In the genomic region with DNA sequence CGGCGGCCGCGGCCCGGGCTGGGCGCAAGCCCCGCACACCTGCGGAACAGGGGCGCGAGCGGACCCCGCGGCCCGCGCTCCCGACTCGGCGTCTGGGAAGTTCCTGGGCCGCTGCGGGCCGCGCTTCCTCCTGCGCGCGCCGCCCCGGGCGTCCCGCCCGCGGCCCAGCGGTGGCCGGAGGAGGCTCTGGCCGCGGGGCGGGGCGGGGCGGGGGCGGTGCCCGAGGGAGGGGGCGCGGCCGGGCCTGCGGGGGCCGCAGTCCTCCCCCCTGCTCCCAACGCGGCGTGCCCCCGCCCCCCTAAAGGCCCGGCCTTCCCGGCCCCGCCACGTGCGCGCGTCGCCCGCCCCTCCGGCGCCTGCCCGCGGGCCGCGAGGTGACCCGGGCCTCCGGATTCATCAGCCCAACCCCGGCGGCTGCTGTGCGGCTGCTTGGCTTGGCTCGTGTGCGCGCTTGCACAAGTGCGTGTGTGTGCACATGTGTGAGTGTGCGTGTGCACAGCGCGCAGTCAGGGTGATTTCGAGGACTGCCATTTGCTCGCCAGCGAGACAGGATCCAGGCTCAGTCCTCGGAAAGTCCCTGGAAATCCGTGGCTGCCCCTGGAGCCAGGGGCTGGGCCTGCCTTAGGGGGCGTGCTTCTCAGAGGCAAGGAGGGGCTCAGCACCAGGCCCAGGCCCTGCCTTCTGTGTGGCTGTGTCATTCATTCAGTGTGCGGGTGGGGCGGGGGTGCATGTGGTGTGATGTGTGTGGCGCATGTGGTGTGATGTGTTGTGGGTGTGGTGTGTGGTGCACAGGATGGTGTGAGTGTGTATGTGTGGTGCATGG, we compare ENCODE assay signal across 8 cellular contexts. TPM values are rescaled to one million over a fixed set of nuclear protein-coding genes. Genes with fewer than 3 reads are reported as not detected.
DNase-seq lines count a peak whose midpoint lies in the region; ATAC-seq and TF ChIP-seq lines count a peak whose summit lies in the region.

A gene (minus strand): TSS at position 188 of the 823 bp plus-strand sequence. CDS start 370 bp downstream, outside the sequence.

- no peak within 1 kb of the TSS for H3K27ac Mint-ChIP-seq in CD8-positive, alpha-beta memory T cell
- H3K27ac Mint-ChIP-seq in activated CD8-positive, alpha-beta memory T cell treated with anti-CD3 and anti-CD28 coated beads, Interleukin-2, amount 10 ng/mL, durations not matched to agents 7 days and 5 days = no peak within 1 kb of the TSS
- H3K27ac Mint-ChIP-seq in naive B cell = peak within 1 kb of the TSS in 3 of 6 donors; percentile 19 to 88 (median 52)
- H3K27ac Mint-ChIP-seq in type B pancreatic cell = peak within 1 kb of the TSS; percentile 98

- DNase-seq in CD8-positive, alpha-beta memory T cell = no peak
- DNase-seq in LoVo (ENCODE audit: low spot score) (peak; percentile 77), fibroblast of mammary gland (ENCODE audit: low read depth) (peak; percentile 70), naive B cell (no peak), type B pancreatic cell (ENCODE audit: extremely low spot score, unreplicated experiment) (no peak), NCI-H446 (lab: John Stamatoyannopoulos, UW) (no peak)
- no peak for DNase-seq in activated CD8-positive, alpha-beta memory T cell treated with anti-CD3 and anti-CD28 coated beads, Interleukin-2, amount 10 ng/mL, durations not matched to agents 7 days and 5 days

- H3K4me3 ChIP-seq in CD8-positive, alpha-beta memory T cell (ENCODE audit: low read length) = peak within 1 kb of the TSS; percentile 41
- peak within 1 kb of the TSS; percentile 79 for H3K4me3 ChIP-seq in fibroblast of mammary gland (ENCODE audit: control insufficient read depth, low read depth, low read length)

- peak within 1 kb of the TSS in 6 of 7 donors; percentile 39 to 74 (median 52) for H3K4me3 Mint-ChIP-seq in CD8-positive, alpha-beta memory T cell
- peak within 1 kb of the TSS; percentile 6 for H3K4me3 Mint-ChIP-seq in activated CD8-positive, alpha-beta memory T cell treated with anti-CD3 and anti-CD28 coated beads, Interleukin-2, amount 10 ng/mL, durations not matched to agents 7 days and 5 days
- H3K4me3 Mint-ChIP-seq in naive B cell (peak within 1 kb of the TSS; percentile 63 to 90 (median 74)), type B pancreatic cell (peak within 1 kb of the TSS; percentile 87)

- ATAC-seq in activated CD8-positive, alpha-beta memory T cell treated with anti-CD3 and anti-CD28 coated beads, Interleukin-2, amount 10 ng/mL, durations not matched to agents 7 days and 5 days = peak; percentile 63
- peak; percentile 27 to 38 for ATAC-seq in naive B cell (ENCODE audit: low read depth in 2 of 2)

- H3K36me3 Mint-ChIP-seq in CD8-positive, alpha-beta memory T cell = no peaks in the 10 kb centered on the region
- H3K36me3 Mint-ChIP-seq in activated CD8-positive, alpha-beta memory T cell treated with anti-CD3 and anti-CD28 coated beads, Interleukin-2, amount 10 ng/mL, durations not matched to agents 7 days and 5 days = no peaks in the 10 kb centered on the region
- H3K36me3 Mint-ChIP-seq in naive B cell = peaks cover 0 to 9% of the 10 kb centered on the region in 2 donors
- no peaks in the 10 kb centered on the region for H3K36me3 Mint-ChIP-seq in type B pancreatic cell

- peaks cover 8% of the 10 kb centered on the region for H3K4me1 ChIP-seq in CD8-positive, alpha-beta memory T cell (ENCODE audit: insufficient read depth, low read length)

- peaks cover 7% of the 10 kb centered on the region for H3K27me3 ChIP-seq in CD8-positive, alpha-beta memory T cell (ENCODE audit: insufficient read depth, low read length, poor library complexity, severe bottlenecking)

- CTCF ChIA-PET in CD8-positive, alpha-beta memory T cell (lab: Charles Lee) = no interaction called here
- CTCF ChIA-PET in activated CD8-positive, alpha-beta memory T cell treated with anti-CD3 and anti-CD28 coated beads, Interleukin-2, amount 10 ng/mL, durations not matched to agents 7 days and 5 days (lab: Charles Lee) = no interaction called here

- H3K27me3 Mint-ChIP-seq in CD8-positive, alpha-beta memory T cell = peaks cover 28 to 43% of the 10 kb centered on the region in 2 donors
- peaks cover 39% of the 10 kb centered on the region for H3K27me3 Mint-ChIP-seq in activated CD8-positive, alpha-beta memory T cell treated with anti-CD3 and anti-CD28 coated beads, Interleukin-2, amount 10 ng/mL, durations not matched to agents 7 days and 5 days
- peaks cover 5 to 23% (median 21%) of the 10 kb centered on the region in 3 donors for H3K27me3 Mint-ChIP-seq in naive B cell
- H3K27me3 Mint-ChIP-seq in type B pancreatic cell = peaks cover 3% of the 10 kb centered on the region

- peak within 1 kb of the TSS; percentile 6 for H3K27ac ChIP-seq in CD8-positive, alpha-beta memory T cell (ENCODE audit: low read depth, low read length)

- no peaks in the 10 kb centered on the region for H3K9me3 Mint-ChIP-seq in CD8-positive, alpha-beta memory T cell
- no peaks in the 10 kb centered on the region for H3K9me3 Mint-ChIP-seq in activated CD8-positive, alpha-beta memory T cell treated with anti-CD3 and anti-CD28 coated beads, Interleukin-2, amount 10 ng/mL, durations not matched to agents 7 days and 5 days (ENCODE audit: low read depth)
- H3K9me3 Mint-ChIP-seq in naive B cell = peaks cover 0 to 2% (median 0%) of the 10 kb centered on the region in 7 donors
- H3K9me3 Mint-ChIP-seq in type B pancreatic cell = no peaks in the 10 kb centered on the region

- H3K36me3 ChIP-seq in CD8-positive, alpha-beta memory T cell (ENCODE audit: insufficient read depth, low read length) = no peaks in the 10 kb centered on the region

- peak; percentile 53 for TF ChIP-seq POLR2A in GM19193 (IDR thresholded peaks at IDR 0.05; ENCODE audit: extremely low read depth, insufficient read depth, insufficient read length)

- TF ChIP-seq CTCF in fibroblast of mammary gland (conservative IDR thresholded peaks at IDR 0.05; ENCODE audit: control insufficient read depth, insufficient read depth, low read depth, low read length) (no peak), type B pancreatic cell (conservative IDR thresholded peaks at IDR 0.05) (no peak)

- no peaks in the 10 kb centered on the region for H3K9me3 ChIP-seq in CD8-positive, alpha-beta memory T cell (ENCODE audit: low read length)

- POLR2A ChIA-PET in CD8-positive, alpha-beta memory T cell (lab: Charles Lee) = no interaction called here

- peaks cover 5 to 15% (median 10%) of the 10 kb centered on the region in 3 donors for H3K4me1 Mint-ChIP-seq in CD8-positive, alpha-beta memory T cell
- H3K4me1 Mint-ChIP-seq in activated CD8-positive, alpha-beta memory T cell treated with anti-CD3 and anti-CD28 coated beads, Interleukin-2, amount 10 ng/mL, durations not matched to agents 7 days and 5 days = peaks cover 4% of the 10 kb centered on the region
- H3K4me1 Mint-ChIP-seq in naive B cell (peaks cover 20 to 43% (median 24%) of the 10 kb centered on the region in 3 donors), type B pancreatic cell (ENCODE audit: unreplicated experiment) (peaks cover 31% of the 10 kb centered on the region)

RNA-seq across cellular contexts. Expression of the gene that starts here (rescaled TPM):
- total RNA-seq in CD8-positive, alpha-beta memory T cell = 1 to 10 TPM; 4.3 to 5.0 TPM
- 2.3 TPM for polyA plus RNA-seq in CD8-positive, alpha-beta memory T cell
- total RNA-seq in activated CD8-positive, alpha-beta memory T cell treated with anti-CD3 and anti-CD28 coated beads, Interleukin-2, amount 10 ng/mL, durations not matched to agents 7 days and 5 days = 10 to 100 TPM in 1 of 2 experiments, 1 to 10 TPM in 1; 6.4 to 10.7 TPM
- polyA plus RNA-seq in naive B cell (ENCODE audit: low read depth in 6 of 6) = 1 to 10 TPM in 5 of 6 donors, not detected in 1; 2.6 to 4.6 (median 3.4) TPM
- total RNA-seq in type B pancreatic cell (ENCODE audit: low replicate concordance) = 20.5 and 32.3 TPM in 2 replicates

Comparison
In these comparisons a context has a peak if more than half of its experiments do, and no peak if none do; other contexts are left out.
1. DNase-seq: peak in LoVo (single experiment) and fibroblast of mammary gland (single experiment); none in CD8-positive, alpha-beta memory T cell (0 of 5), activated CD8-positive, alpha-beta memory T cell treated with anti-CD3 and anti-CD28 coated beads, Interleukin-2, amount 10 ng/mL, durations not matched to agents 7 days and 5 days (single experiment), naive B cell (single experiment), type B pancreatic cell (single experiment) and NCI-H446 (0 of 2).
2. H3K4me3 Mint-ChIP-seq: peak in every context shown above with its lines; median percentile 87 in type B pancreatic cell; 74 in naive B cell; 52 in CD8-positive, alpha-beta memory T cell; 6 in activated CD8-positive, alpha-beta memory T cell treated with anti-CD3 and anti-CD28 coated beads, Interleukin-2, amount 10 ng/mL, durations not matched to agents 7 days and 5 days.